In genomic region chr10:80444646-80445319, GRCh38 we compare ENCODE assay signal across 8 cellular contexts. TPM values are rescaled to one million over a fixed set of nuclear protein-coding genes. Genes with fewer than 3 reads are reported as not detected.
A peak's percentile ranks its signal among the peaks of the same experiment; 100 is the strongest.
DNase-seq lines count a peak whose midpoint lies in the region; ATAC-seq, FAIRE-seq and TF ChIP-seq lines count a peak whose summit lies in the region.

No MANE protein-coding gene starts in this region.

- no peak overlapping the region for H4K91ac ChIP-seq in mesenchymal stem cell (ENCODE audit: low read length)

- H3K27me3 Mint-ChIP-seq in activated CD4-positive, alpha-beta T cell treated with anti-CD3 and anti-CD28 coated beads for 36 hours = no peaks in the 10 kb centered on the region
- H3K27me3 Mint-ChIP-seq in stimulated activated naive CD8-positive, alpha-beta T cell treated with anti-CD3 and anti-CD28 coated beads, Interleukin-15, Interleukin-2, amounts not matched to agents 100 ng/mL and 50 ng/mL, for 24 hours = no peaks in the 10 kb centered on the region

- H3K23ac ChIP-seq in mesenchymal stem cell (ENCODE audit: low read length in 2 of 2) = no peak overlapping the region

- no peak overlapping the region for H2AK5ac ChIP-seq in mesenchymal stem cell (ENCODE audit: low read length, severe bottlenecking)

- H2BK12ac ChIP-seq in mesenchymal stem cell (ENCODE audit: low read length in 2 of 2) = peak overlapping the region in 1 of 2 experiments; percentile 56

- no peaks in the 10 kb centered on the region for H3K79me1 ChIP-seq in mesenchymal stem cell (replicated peaks; ENCODE audit: low read length, poor library complexity, severe bottlenecking)

- 26% methylated on average over 8 of the region's 11 CpGs for WGBS in mesenchymal stem cell

- no peaks in the 10 kb centered on the region for H3K36me3 Mint-ChIP-seq in activated CD4-positive, alpha-beta T cell treated with anti-CD3 and anti-CD28 coated beads for 36 hours (ENCODE audit: low read depth)
- H3K36me3 Mint-ChIP-seq in stimulated activated naive CD8-positive, alpha-beta T cell treated with anti-CD3 and anti-CD28 coated beads, Interleukin-15, Interleukin-2, amounts not matched to agents 100 ng/mL and 50 ng/mL, for 24 hours (ENCODE audit: low read depth) = no peaks in the 10 kb centered on the region

- TF ChIP-seq CTCF in AG09309 (IDR thresholded peaks at IDR 0.05; ENCODE audit: control insufficient read depth, insufficient read depth, low read depth, low read length, missing control alignments) (peak; percentile 94), dorsolateral prefrontal cortex (IDR thresholded peaks at IDR 0.05 in 54 of 56, conservative IDR thresholded peaks at IDR 0.05 in 2 of 56; ENCODE audit: low read depth in 1 of 56, partially characterized antibody in 56 of 56) (peak; percentile 32 to 96 (median 85))

- no peak overlapping the region for H2BK5ac ChIP-seq in mesenchymal stem cell (ENCODE audit: low read depth, low read length, poor library complexity, severe bottlenecking)

- peak overlapping the region in 1 of 2 experiments; percentile 20 for H3K4ac ChIP-seq in mesenchymal stem cell (ENCODE audit: low read depth in 1 of 2, low read length in 2 of 2)

- peak overlapping the region; percentile 88 for H4K8ac ChIP-seq in mesenchymal stem cell (ENCODE audit: low read length)

- no peak overlapping the region for H3K14ac ChIP-seq in mesenchymal stem cell (ENCODE audit: low read length in 2 of 2)

- DNase-seq in AG09309 (ENCODE audit: low read depth) (peak; percentile 60), GM18507 (ENCODE audit: extremely low spot score, insufficient read length, low read depth) (peak; percentile 44), NCI-H1694 (lab: John Stamatoyannopoulos, UW) (peak; percentile 52), dorsolateral prefrontal cortex (peak; percentile 39 to 80 (median 68)), mesenchymal stem cell (peak; percentile 85)
- peak; percentile 65 for DNase-seq in activated CD4-positive, alpha-beta T cell treated with anti-CD3 and anti-CD28 coated beads for 36 hours

- H2BK15ac ChIP-seq in mesenchymal stem cell (ENCODE audit: low read depth, poor library complexity, severe bottlenecking) = no peak overlapping the region

- CTCF ChIA-PET in activated CD4-positive, alpha-beta T cell treated with anti-CD3 and anti-CD28 coated beads for 36 hours (lab: Charles Lee) = interaction anchor here (0.6 to 12.9 kb wide), 42 partner anchors 8 to 1165 kb away, joined by 3 to 367 read pairs (median 4); partner anchors contain the start of gene TSPAN14

- intact Hi-C loops in activated CD4-positive, alpha-beta T cell treated with anti-CD3 and anti-CD28 coated beads for 36 hours (cut with DNase I, micrococcal nuclease) = loop anchor here (1.0 to 10.0 kb wide), 5 partner anchors 61 to 250 kb away; no protein-coding TSS in a partner anchor
- intact Hi-C loops in dorsolateral prefrontal cortex (cut with DNase I) = loop anchor here in 1 of 2 donors (1.0 to 5.0 kb wide), 2 partner anchors 60 to 62 kb away; no protein-coding TSS in a partner anchor

- peak overlapping the region; percentile 36 for H2AFZ ChIP-seq in mesenchymal stem cell (ENCODE audit: low read depth, low read length)

- H3K4me3 Mint-ChIP-seq in activated CD4-positive, alpha-beta T cell treated with anti-CD3 and anti-CD28 coated beads for 36 hours = no peak overlapping the region
- no peak overlapping the region for H3K4me3 Mint-ChIP-seq in stimulated activated naive CD8-positive, alpha-beta T cell treated with anti-CD3 and anti-CD28 coated beads, Interleukin-15, Interleukin-2, amounts not matched to agents 100 ng/mL and 50 ng/mL, for 24 hours

- no peaks in the 10 kb centered on the region for H3K9me3 ChIP-seq in mesenchymal stem cell (ENCODE audit: control insufficient read depth, low read length)

- H3K27me3 ChIP-seq in dorsolateral prefrontal cortex (no peaks in the 10 kb centered on the region), mesenchymal stem cell (ENCODE audit: control insufficient read depth in 1 of 2, insufficient read depth in 1 of 2, low read length in 2 of 2) (no peaks in the 10 kb centered on the region)

- peaks cover 64% of the 10 kb centered on the region for H3K4me1 Mint-ChIP-seq in activated CD4-positive, alpha-beta T cell treated with anti-CD3 and anti-CD28 coated beads for 36 hours
- H3K4me1 Mint-ChIP-seq in stimulated activated naive CD8-positive, alpha-beta T cell treated with anti-CD3 and anti-CD28 coated beads, Interleukin-15, Interleukin-2, amounts not matched to agents 100 ng/mL and 50 ng/mL, for 24 hours (ENCODE audit: low read depth) = peaks cover 49% of the 10 kb centered on the region

- POLR2A ChIA-PET in activated CD4-positive, alpha-beta T cell treated with anti-CD3 and anti-CD28 coated beads for 36 hours (lab: Charles Lee) = interaction anchor here (0.6 to 2.1 kb wide), 4 partner anchors 14 to 97 kb away, joined by 3 to 8 read pairs (median 6); no protein-coding TSS in a partner anchor

- H3K4me2 ChIP-seq in mesenchymal stem cell (ENCODE audit: low read length, poor library complexity, severe bottlenecking) = no peak overlapping the region

- no peaks in the 10 kb centered on the region for H3K36me3 ChIP-seq in mesenchymal stem cell (ENCODE audit: control insufficient read depth in 1 of 2, insufficient read depth in 2 of 2, low read depth in 1 of 2, low read length in 2 of 2)

- no peaks in the 10 kb centered on the region for H3K9me3 Mint-ChIP-seq in activated CD4-positive, alpha-beta T cell treated with anti-CD3 and anti-CD28 coated beads for 36 hours (ENCODE audit: low read depth)
- H3K9me3 Mint-ChIP-seq in stimulated activated naive CD8-positive, alpha-beta T cell treated with anti-CD3 and anti-CD28 coated beads, Interleukin-15, Interleukin-2, amounts not matched to agents 100 ng/mL and 50 ng/mL, for 24 hours = no peaks in the 10 kb centered on the region

- peak; percentile 89 for ATAC-seq in HG02884 (IDR thresholded peaks at IDR 0.05; ENCODE audit: unreplicated experiment)
- peak; percentile 83 for ATAC-seq in activated CD4-positive, alpha-beta T cell treated with anti-CD3 and anti-CD28 coated beads for 36 hours

- H2BK120ac ChIP-seq in mesenchymal stem cell (ENCODE audit: low read depth, low read length) = no peak overlapping the region

- no peak overlapping the region for H3K9ac ChIP-seq in mesenchymal stem cell (ENCODE audit: low read length)

- H3K4me3 ChIP-seq in AG09309 (ENCODE audit: control insufficient read depth, low read depth, low read length) = no peak overlapping the region
- H3K4me3 ChIP-seq in dorsolateral prefrontal cortex = no peak overlapping the region
- no peak overlapping the region for H3K4me3 ChIP-seq in mesenchymal stem cell (ENCODE audit: insufficient read depth in 1 of 2, low read depth in 1 of 2, low read length in 2 of 2)

- H3K18ac ChIP-seq in mesenchymal stem cell (ENCODE audit: low read depth in 1 of 2, low read length in 2 of 2) = peak overlapping the region in 1 of 2 experiments; percentile 71

- H3K4me1 ChIP-seq in mesenchymal stem cell (ENCODE audit: control insufficient read depth, insufficient read depth, low read depth, low read length) = peaks cover 11% of the 10 kb centered on the region

- H3K27ac ChIP-seq in dorsolateral prefrontal cortex (peak overlapping the region in 46 of 59 donors; percentile 2 to 78 (median 58)), mesenchymal stem cell (ENCODE audit: low read length, poor library complexity, severe bottlenecking) (no peak overlapping the region)

- peak overlapping the region; percentile 48 for H3K27ac Mint-ChIP-seq in activated CD4-positive, alpha-beta T cell treated with anti-CD3 and anti-CD28 coated beads for 36 hours
- peak overlapping the region; percentile 58 for H3K27ac Mint-ChIP-seq in stimulated activated naive CD8-positive, alpha-beta T cell treated with anti-CD3 and anti-CD28 coated beads, Interleukin-15, Interleukin-2, amounts not matched to agents 100 ng/mL and 50 ng/mL, for 24 hours

- FAIRE-seq in GM18507 (lab: Jason Lieb, UNC) = peak; percentile 48

RNA-seq across cellular contexts. Expression of gene TSPAN14, which starts 9.3 kb away (rescaled TPM):
- total RNA-seq in activated CD4-positive, alpha-beta T cell treated with anti-CD3 and anti-CD28 coated beads for 36 hours = 10 to 100 TPM; 37.6 to 43.8 TPM
- 10 to 100 TPM; 40.9 to 83.1 (median 60.2) TPM for total RNA-seq in dorsolateral prefrontal cortex
- 42.9 TPM for polyA plus RNA-seq in mesenchymal stem cell (2013, experiment 1 of 2)
- polyA plus RNA-seq in mesenchymal stem cell (2013, experiment 2 of 2) = 44.5 TPM

RNA-seq across cellular contexts. Expression of gene PRXL2A, which starts 36.4 kb away (rescaled TPM):
- total RNA-seq in activated CD4-positive, alpha-beta T cell treated with anti-CD3 and anti-CD28 coated beads for 36 hours = 10 to 100 TPM; 15.0 to 17.6 TPM
- 100 to 1,000 TPM in 119 of 120 experiments, 10 to 100 TPM in 1; 98.4 to 283 (median 185) TPM for total RNA-seq in dorsolateral prefrontal cortex
- polyA plus RNA-seq in mesenchymal stem cell (2013, experiment 1 of 2) = 214 TPM
- polyA plus RNA-seq in mesenchymal stem cell (2013, experiment 2 of 2) = 220 TPM

Comparison
In these comparisons a context has a peak if more than half of its experiments do, and no peak if none do; other contexts are left out.
1. RNA of gene PRXL2A, which starts 36.4 kb away (total RNA-seq): 98.4 to 283 TPM in dorsolateral prefrontal cortex; 15.0 to 17.6 TPM in activated CD4-positive, alpha-beta T cell treated with anti-CD3 and anti-CD28 coated beads for 36 hours; every median in the first group is over 4 times any median in the second.
2. Peak in every context shown above with its lines, with median percentiles within 50 percentile points of each other: DNase-seq.